Comparison of ENCODE assay signal across 16 cellular contexts in genomic region chr3:31240466-31240865, GRCh38.
A peak's percentile ranks its signal among the peaks of the same experiment; 100 is the strongest.
DNase-seq lines count a peak whose midpoint lies in the region; ATAC-seq, FAIRE-seq and TF ChIP-seq lines count a peak whose summit lies in the region.
"Had no signal": no experiment of that assay in that cellular context is flagged by ENCODE, and none has a peak within 500 bp of the region (broad histone marks: within the 10 kb centered on the region; RNA-seq: fewer than 3 reads in every experiment).

No MANE protein-coding gene starts in this region.

- intact Hi-C loops in OCI-LY7 (cut with micrococcal nuclease; ENCODE audit: unreplicated experiment), result no loop called here
- intact Hi-C loops in left ventricle myocardium superior (cut with micrococcal nuclease), result no loop called here

- H3K9ac ChIP-seq in GM23248, result no peak overlapping the region

- H3K9me3 ChIP-seq in GM23248 (ENCODE audit: low read depth), result no peaks in the 10 kb centered on the region
- H3K9me3 ChIP-seq in OCI-LY7 (ENCODE audit: low read length), result no peaks in the 10 kb centered on the region
- H3K9me3 ChIP-seq: HAP-1 had no signal

- H3K4me1 ChIP-seq in GM23248 (ENCODE audit: insufficient read depth), result no peaks in the 10 kb centered on the region
- peaks cover 33% of the 10 kb centered on the region for H3K4me1 ChIP-seq in OCI-LY7 (ENCODE audit: insufficient read depth, low read length, poor library complexity, severe bottlenecking)

- BruUV-seq in OCI-LY7 (replicated peaks; lab: Mats Ljungman, UMichigan), result no TSS peak

- in situ Hi-C loops in GM23248 (cut with MboI), result no loop called here

- H4K20me1 ChIP-seq in GM23248 (ENCODE audit: insufficient read depth) (no peaks in the 10 kb centered on the region), OCI-LY7 (ENCODE audit: insufficient read depth, low read length) (no peaks in the 10 kb centered on the region)

- ATAC-seq in GM21390 (IDR thresholded peaks at IDR 0.05; ENCODE audit: unreplicated experiment) (no peak), left ventricle myocardium superior (no peak)
- ATAC-seq: SK-N-SH treated with all-trans-retinoic acid at 6 μM for 48 hours had no signal

- TF ChIP-seq CTCF in OCI-LY7 (conservative IDR thresholded peaks at IDR 0.05; ENCODE audit: low read length) (no peak), GM10266 (IDR thresholded peaks at IDR 0.05; ENCODE audit: control insufficient read depth, insufficient read depth, low read depth, missing control alignments) (no peak)

- H3K4me3 ChIP-seq in GM23248, result no peak overlapping the region
- peak overlapping the region; percentile 0 for H3K4me3 ChIP-seq in OCI-LY7 (ENCODE audit: low read depth, low read length, poor library complexity, severe bottlenecking)
- H3K4me3 ChIP-seq: HAP-1 had no signal

- H3K27ac ChIP-seq in GM23248 (no peak overlapping the region), OCI-LY7 (ENCODE audit: low read depth, low read length, poor library complexity, severe bottlenecking) (peak overlapping the region; percentile 28)

- peak; percentile 58 for FAIRE-seq in GM18507 (lab: Jason Lieb, UNC)
- FAIRE-seq: RCC 7860 had no signal

- H3K4me2 ChIP-seq in GM23248 (ENCODE audit: unreplicated experiment), result no peak overlapping the region
- peak overlapping the region; percentile 45 for H3K4me2 ChIP-seq in OCI-LY7 (ENCODE audit: low read length)

- H3K9me2 ChIP-seq in GM23248 (ENCODE audit: insufficient read depth), result no peaks in the 10 kb centered on the region; the same call in 1 of the 2 replicates
- H3K9me2 ChIP-seq in OCI-LY7 (ENCODE audit: insufficient read depth, low read length), result no peaks in the 10 kb centered on the region

- 7 to 13% methylated on average over 1 of the region's 1 CpG for WGBS in GM23248 (ENCODE audit: low coverage in 1 of 2, low lambda C conversion rate in 2 of 2, missing lambda C conversion rate in 2 of 2), 2 experiments

- POLR2A ChIA-PET in OCI-LY7 (lab: Charles Lee), result interaction anchor here (0.6 to 5.6 kb wide), 10 partner anchors 8 to 300 kb away, joined by 3 to 35 read pairs (median 3); no protein-coding TSS in a partner anchor

- DNase-seq in GM18507 (ENCODE audit: extremely low spot score, insufficient read length, low read depth) (no peak), GM23248 (peak; percentile 76), OCI-LY7 (ENCODE audit: low spot score) (peak; percentile 34), renal cortical epithelial cell (ENCODE audit: low read depth) (peak; percentile 62), GM10266 (ENCODE audit: extremely low spot score) (no peak), left ventricle myocardium superior (no peak)
- DNase-seq: COR-L47, NCI-H1092, NCI-H146, NCI-H524 treated with DMSO at 0.1 percent for 48 hours, SHP77, T-helper 1 cell had no signal

- H3K79me2 ChIP-seq in GM23248 (ENCODE audit: insufficient read depth) (no peaks in the 10 kb centered on the region), OCI-LY7 (ENCODE audit: insufficient read depth, low read depth, low read length) (no peaks in the 10 kb centered on the region)

- H3K36me3 ChIP-seq in GM23248 (ENCODE audit: low read depth) (no peaks in the 10 kb centered on the region), OCI-LY7 (ENCODE audit: insufficient read depth, low read length) (no peaks in the 10 kb centered on the region)
- H3K36me3 ChIP-seq: HAP-1 had no signal

- H3K27me3 ChIP-seq in GM23248 (replicated peaks; ENCODE audit: insufficient read depth), result no peaks in the 10 kb centered on the region

- peak overlapping the region; percentile 21; the same call in 1 of the 2 replicates for H2AFZ ChIP-seq in GM23248
- H2AFZ ChIP-seq in OCI-LY7 (ENCODE audit: low read length), result peak overlapping the region; percentile 87

- CTCF ChIA-PET in OCI-LY7 (lab: Charles Lee; ENCODE audit: unreplicated experiment), result interaction anchor here (1.3 kb wide), 1 partner anchor 8 kb away, joined by 4 read pairs; no protein-coding TSS in a partner anchor

- H3F3A ChIP-seq in GM23248 (ENCODE audit: insufficient read depth), result peaks cover 11% of the 10 kb centered on the region

Comparison
In these comparisons a context has a peak if more than half of its experiments do, and no peak if none do; other contexts are left out.
1. DNase-seq: peak in GM23248 (single experiment), OCI-LY7 (single experiment) and renal cortical epithelial cell (single experiment); none in GM18507 (single experiment), GM10266 (single experiment) and left ventricle myocardium superior (single experiment).